In the genomic region with DNA sequence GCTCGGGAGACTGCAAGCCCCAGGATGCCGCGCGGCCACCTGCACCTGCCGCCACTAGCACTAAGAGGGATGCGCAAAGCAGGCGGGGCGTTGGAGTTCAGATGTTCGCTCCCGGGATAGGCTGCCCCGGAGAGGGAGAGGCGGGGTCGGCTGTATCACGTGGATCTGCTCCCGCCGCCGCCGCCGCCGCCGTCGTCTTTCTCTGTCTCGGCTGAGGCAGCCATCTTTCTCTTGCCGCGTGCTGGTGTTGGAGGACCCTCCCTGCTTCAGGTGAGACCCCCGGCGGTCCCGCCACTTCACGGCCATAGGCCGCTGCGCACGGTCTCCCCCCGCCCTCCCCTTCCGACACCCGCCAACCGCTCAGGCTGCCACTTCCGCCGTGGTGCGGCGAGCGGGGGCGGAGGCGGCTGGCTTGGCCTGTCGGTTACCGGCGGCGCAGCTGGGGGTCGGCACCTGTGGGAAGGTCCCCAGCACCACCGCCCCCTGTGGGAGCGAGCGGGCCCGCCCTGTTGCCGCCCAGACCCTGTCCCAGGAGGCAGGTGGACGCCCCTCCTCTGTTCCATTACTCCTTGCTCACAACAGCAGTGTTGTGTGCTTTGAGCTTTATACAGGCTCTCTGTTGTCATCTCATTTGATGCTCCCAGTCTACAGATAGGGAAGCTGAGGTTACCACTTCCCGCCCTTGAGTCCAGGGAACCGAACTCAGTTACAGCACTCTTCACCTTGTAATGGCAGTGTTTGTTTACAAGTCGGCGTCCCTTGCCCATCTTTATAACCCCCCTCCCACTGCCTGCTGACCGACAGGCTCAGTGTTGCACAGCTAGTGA, we compare ENCODE assay signal across 8 cellular contexts. TPM values are rescaled to one million over a fixed set of nuclear protein-coding genes. Genes with fewer than 3 reads are reported as not detected.
DNase-seq lines count a peak whose midpoint lies in the region; ATAC-seq and TF ChIP-seq lines count a peak whose summit lies in the region.

A gene (plus strand): TSS at position 186 of the 827 bp plus-strand sequence. CDS start 3,553 bp downstream, outside the sequence.

- H2AFZ ChIP-seq in PC-3 (ENCODE audit: low read length), result peak within 1 kb of the TSS; percentile 92

- H3K27ac ChIP-seq in PC-3 (ENCODE audit: low read length), result peak within 1 kb of the TSS; percentile 60

- no peaks in the 10 kb centered on the region for H3K9me2 ChIP-seq in PC-3 (replicated peaks; ENCODE audit: low read length)

- peak within 1 kb of the TSS; percentile 91 for H3K9ac ChIP-seq in PC-3 (ENCODE audit: low read length)

- H3K4me2 ChIP-seq in PC-3 (ENCODE audit: low read length), result peak within 1 kb of the TSS; percentile 99

- peaks cover 33% of the 10 kb centered on the region for H3K4me1 ChIP-seq in PC-3 (ENCODE audit: insufficient read depth, low read length)
- H3K4me1 ChIP-seq in mononuclear cell (ENCODE audit: insufficient read depth, low read length), result peaks cover 29% of the 10 kb centered on the region

- ATAC-seq in GM21576 (IDR thresholded peaks at IDR 0.05; ENCODE audit: unreplicated experiment) (peak; percentile 66), PC-3 (peak; percentile 91)

- DNase-seq in DMS114 treated with DMSO at 0.1 percent for 48 hours (lab: John Stamatoyannopoulos, UW; ENCODE audit: unreplicated experiment) (peak; percentile 97), PC-3 (peak; percentile 93), activated T-cell treated with anti-CD3 and anti-CD28 coated beads for 4 hours (peak; percentile 85), epidermal melanocyte (ENCODE audit: insufficient read length, low spot score) (peak; percentile 88)
- peak; percentile 92 for DNase-seq in Jurkat, Clone E6-1 (ENCODE audit: low read depth, low spot score)
- DNase-seq in stimulated activated CD8-positive, alpha-beta memory T cell treated with anti-CD3 and anti-CD28 coated beads, Interleukin-4, amount 100 ng/mL, for 1 hour (ENCODE audit: low read depth in 2 of 2, low spot score in 1 of 2), result peak; percentile 80 to 83

- H4K20me1 ChIP-seq in PC-3 (ENCODE audit: low read length), result peaks cover 30% of the 10 kb centered on the region; the same call in 1 of the 2 replicates

- peaks cover 14% of the 10 kb centered on the region for H3K36me3 ChIP-seq in PC-3 (ENCODE audit: low read depth, low read length)

- peak within 1 kb of the TSS; percentile 71 for H3K4me3 ChIP-seq in Jurkat, Clone E6-1 (ENCODE audit: low read length)
- H3K4me3 ChIP-seq in PC-3 (ENCODE audit: low read length) (peak within 1 kb of the TSS; percentile 93), mononuclear cell (ENCODE audit: low read length) (peak within 1 kb of the TSS; percentile 92)

- TF ChIP-seq CTCF in PC-3 (conservative IDR thresholded peaks at IDR 0.05; ENCODE audit: low read depth, low read length), result no peak

- H3K27me3 ChIP-seq in PC-3 (ENCODE audit: low read length) (no peaks in the 10 kb centered on the region), mononuclear cell (ENCODE audit: insufficient read depth, low read length) (no peaks in the 10 kb centered on the region)

- H3K9me3 ChIP-seq in PC-3 (ENCODE audit: low read length) (no peaks in the 10 kb centered on the region), mononuclear cell (ENCODE audit: low read depth, low read length) (no peaks in the 10 kb centered on the region)

- no TSS peak for BruUV-seq in PC-3 (replicated peaks; lab: Mats Ljungman, UMichigan)

- CTCF ChIA-PET in PC-3 (lab: Charles Lee), result no interaction called here

- POLR2A ChIA-PET in PC-3 (lab: Charles Lee; ENCODE audit: unreplicated experiment), result interaction anchor here (0.6 kb wide), 1 partner anchor 184 kb away, joined by 3 read pairs; no protein-coding TSS in a partner anchor

- intact Hi-C loops in PC-3 (cut with micrococcal nuclease), result loop anchor here (1.0 to 10.0 kb wide), 3 partner anchors 23 to 1118 kb away; a partner anchor contains a TSS

- H3F3A ChIP-seq in PC-3 (ENCODE audit: low read length, unreplicated experiment), result no peaks in the 10 kb centered on the region

- peaks cover 86% of the 10 kb centered on the region for H3K79me2 ChIP-seq in PC-3 (ENCODE audit: low read length)

RNA-seq across cellular contexts. Expression of the gene that starts here (rescaled TPM):
- polyA plus RNA-seq in Jurkat, Clone E6-1 (2012; ENCODE audit: insufficient read depth, insufficient read length), result 68.7 TPM
- total RNA-seq in PC-3 (2014; rRNA removed) (33.8 and 50.4 TPM in 2 replicates), mononuclear cell (71.0 TPM)

Comparison
In these comparisons a context has a peak if more than half of its experiments do, and no peak if none do; other contexts are left out.
1. Peak in every context shown above with its lines: DNase-seq, ATAC-seq, H3K4me3 ChIP-seq and H3K27ac ChIP-seq.